In genomic region chr20:53847118-53847842, GRCh38 we compare ENCODE assay signal across 11 cellular contexts.
DNase-seq lines count a peak whose midpoint lies in the region; ATAC-seq, FAIRE-seq and TF ChIP-seq lines count a peak whose summit lies in the region.
"Had no signal": no experiment of that assay in that cellular context is flagged by ENCODE, and none has a peak within 500 bp of the region (broad histone marks: within the 10 kb centered on the region; RNA-seq: fewer than 3 reads in every experiment).

No MANE protein-coding gene starts in this region.

- peak in 3 of 5 donors; percentile 31 to 42 (median 34) for DNase-seq in CD4-positive, alpha-beta memory T cell
- DNase-seq in OCI-LY7 (ENCODE audit: low spot score) (peak; percentile 82), keratinocyte (ENCODE audit: low read depth, low spot score) (no peak), NCI-H128 (lab: John Stamatoyannopoulos, UW; ENCODE audit: unreplicated experiment) (no peak), stomach (no peak), SW 1271 (lab: John Stamatoyannopoulos, UW) (no peak), ureter (ENCODE audit: low spot score) (no peak)
- DNase-seq: gastrocnemius medialis, Karpas-422, nephron progenitor cell had no signal

- H3K36me3 Mint-ChIP-seq in CD4-positive, alpha-beta memory T cell: no peaks in the 10 kb centered on the region

- H3K27me3 ChIP-seq in CD4-positive, alpha-beta memory T cell (ENCODE audit: insufficient read depth, low read length): no peaks in the 10 kb centered on the region
- no peaks in the 10 kb centered on the region for H3K27me3 ChIP-seq in keratinocyte (ENCODE audit: control insufficient read depth, extremely low read depth, insufficient read depth, low read length)
- no peaks in the 10 kb centered on the region for H3K27me3 ChIP-seq in stomach
- H3K27me3 ChIP-seq: gastrocnemius medialis had no signal

- peak overlapping the region; percentile 64 to 88 (median 81) for H3K4me3 Mint-ChIP-seq in CD4-positive, alpha-beta memory T cell
- H3K4me3 Mint-ChIP-seq: nephron progenitor cell had no signal

- no peaks in the 10 kb centered on the region for H3K9me3 ChIP-seq in CD4-positive, alpha-beta memory T cell (ENCODE audit: control insufficient read depth in 1 of 2, low read length in 2 of 2)
- H3K9me3 ChIP-seq in OCI-LY7 (ENCODE audit: low read length) (no peaks in the 10 kb centered on the region), keratinocyte (ENCODE audit: control insufficient read depth, low read depth, low read length) (no peaks in the 10 kb centered on the region), stomach (no peaks in the 10 kb centered on the region)
- H3K9me3 ChIP-seq: gastrocnemius medialis had no signal

- POLR2A ChIA-PET in CD4-positive, alpha-beta memory T cell (lab: Charles Lee; ENCODE audit: partially characterized antibody): interaction anchor here (0.8 to 3.2 kb wide), 7 partner anchors 11 to 264 kb away, joined by 4 to 17 read pairs (median 5); no protein-coding TSS in a partner anchor
- POLR2A ChIA-PET in OCI-LY7 (lab: Charles Lee): interaction anchor here (0.6 to 12.1 kb wide), 20 partner anchors 7 to 135 kb away, joined by 3 to 139 read pairs (median 4); no protein-coding TSS in a partner anchor

- H3K27ac ChIP-seq in CD4-positive, alpha-beta memory T cell (ENCODE audit: low read depth, low read length): no peak overlapping the region
- H3K27ac ChIP-seq in OCI-LY7 (ENCODE audit: low read depth, low read length, poor library complexity, severe bottlenecking) (peak overlapping the region; percentile 87), keratinocyte (ENCODE audit: control insufficient read depth, insufficient read depth, low read length) (no peak overlapping the region), stomach (peak overlapping the region in 2 of 5 donors; percentile 58 to 65)
- H3K27ac ChIP-seq: gastrocnemius medialis had no signal

- CTCF ChIA-PET in CD4-positive, alpha-beta memory T cell (lab: Charles Lee; ENCODE audit: partially characterized antibody): interaction anchor here (0.6 to 1.8 kb wide), 6 partner anchors 16 to 264 kb away, joined by 3 to 6 read pairs (median 4); no protein-coding TSS in a partner anchor
- CTCF ChIA-PET in OCI-LY7 (lab: Charles Lee; ENCODE audit: unreplicated experiment): no interaction called here

- peak overlapping the region; percentile 95 for H2AFZ ChIP-seq in OCI-LY7 (ENCODE audit: low read length)
- H2AFZ ChIP-seq in keratinocyte (ENCODE audit: control insufficient read depth, low read length): peak overlapping the region; percentile 70

- dilution Hi-C loops in keratinocyte (cut with MboI; ENCODE audit: extremely low pct_ligation_motif_present, low sequenced_read_pairs): no loop called here

- H4K20me1 ChIP-seq in OCI-LY7 (ENCODE audit: insufficient read depth, low read length) (no peaks in the 10 kb centered on the region), keratinocyte (ENCODE audit: control insufficient read depth, extremely low read depth, insufficient read depth, low read length) (no peaks in the 10 kb centered on the region)

- H3K9me3 Mint-ChIP-seq in CD4-positive, alpha-beta memory T cell: no peaks in the 10 kb centered on the region

- H3K9ac ChIP-seq in keratinocyte (ENCODE audit: control insufficient read depth, extremely low read depth, insufficient read depth, low read length): no peak overlapping the region

- peak overlapping the region; percentile 83 to 90 (median 87) for H3K27ac Mint-ChIP-seq in CD4-positive, alpha-beta memory T cell
- H3K27ac Mint-ChIP-seq: nephron progenitor cell had no signal

- H3K9me1 ChIP-seq in keratinocyte (ENCODE audit: control insufficient read depth, extremely low read depth, insufficient read depth, low read length): no peaks in the 10 kb centered on the region

- H3K79me2 ChIP-seq in OCI-LY7 (ENCODE audit: insufficient read depth, low read depth, low read length) (no peaks in the 10 kb centered on the region), keratinocyte (ENCODE audit: control insufficient read depth, insufficient read depth, low read length) (no peaks in the 10 kb centered on the region)

- H3K4me1 ChIP-seq in CD4-positive, alpha-beta memory T cell (ENCODE audit: insufficient read depth, low read length): peaks cover 63% of the 10 kb centered on the region
- H3K4me1 ChIP-seq in OCI-LY7 (ENCODE audit: insufficient read depth, low read length, poor library complexity, severe bottlenecking): peaks cover 74% of the 10 kb centered on the region
- H3K4me1 ChIP-seq in keratinocyte (ENCODE audit: control insufficient read depth, extremely low read depth, insufficient read depth, low read length): peaks cover 27% of the 10 kb centered on the region
- H3K4me1 ChIP-seq in stomach: peaks cover 0 to 16% (median 2%) of the 10 kb centered on the region in 4 donors
- H3K4me1 ChIP-seq: gastrocnemius medialis had no signal

- no peaks in the 10 kb centered on the region for H3K36me3 ChIP-seq in CD4-positive, alpha-beta memory T cell (ENCODE audit: insufficient read depth, low read length)
- H3K36me3 ChIP-seq in OCI-LY7 (ENCODE audit: insufficient read depth, low read length): no peaks in the 10 kb centered on the region
- H3K36me3 ChIP-seq in keratinocyte (ENCODE audit: control insufficient read depth in 2 of 2, extremely low read depth in 1 of 2, insufficient read depth in 2 of 2, low read length in 2 of 2): no peaks in the 10 kb centered on the region
- H3K36me3 ChIP-seq in stomach: no peaks in the 10 kb centered on the region
- H3K36me3 ChIP-seq: gastrocnemius medialis had no signal

- no peak overlapping the region for H3K4me3 ChIP-seq in CD4-positive, alpha-beta memory T cell (ENCODE audit: low read length in 2 of 2)
- H3K4me3 ChIP-seq in OCI-LY7 (ENCODE audit: low read depth, low read length, poor library complexity, severe bottlenecking): peak overlapping the region; percentile 59
- no peak overlapping the region for H3K4me3 ChIP-seq in keratinocyte (ENCODE audit: control insufficient read depth in 2 of 3, extremely low read depth in 1 of 3, insufficient read depth in 2 of 3, low read depth in 1 of 3, low read length in 3 of 3)
- no peak overlapping the region for H3K4me3 ChIP-seq in stomach
- H3K4me3 ChIP-seq: gastrocnemius medialis had no signal

- no peak for FAIRE-seq in keratinocyte (lab: Jason Lieb, UNC)

- BruUV-seq in OCI-LY7 (replicated peaks; lab: Mats Ljungman, UMichigan): no TSS peak

- intact Hi-C loops in CD4-positive, alpha-beta memory T cell (cut with micrococcal nuclease): no loop called here
- intact Hi-C loops in OCI-LY7 (cut with micrococcal nuclease; ENCODE audit: unreplicated experiment): loop anchor here (2.0 kb wide), 1 partner anchor 20 kb away; no protein-coding TSS in a partner anchor
- intact Hi-C loops in stomach (cut with DNase I; ENCODE audit: low total_unique reads): no loop called here

- 67 to 84% (median 76%) methylated on average over 8 of the region's 8 CpGs for WGBS in stomach, 5 donors

- peak overlapping the region; percentile 92 for H3K4me2 ChIP-seq in OCI-LY7 (ENCODE audit: low read length)
- H3K4me2 ChIP-seq in keratinocyte (ENCODE audit: control insufficient read depth, extremely low read depth, insufficient read depth, low read depth, low read length): peak overlapping the region; percentile 20

- no peak for TF ChIP-seq POLR2A in stomach (IDR thresholded peaks at IDR 0.05)

- no peaks in the 10 kb centered on the region for H3K9me2 ChIP-seq in OCI-LY7 (ENCODE audit: insufficient read depth, low read length)

- ATAC-seq in GM21529 (IDR thresholded peaks at IDR 0.05; ENCODE audit: unreplicated experiment): peak; percentile 57
- ATAC-seq: gastrocnemius medialis had no signal

- TF ChIP-seq EP300 in stomach (IDR thresholded peaks at IDR 0.05): no peak

- TF ChIP-seq CTCF in OCI-LY7 (conservative IDR thresholded peaks at IDR 0.05; ENCODE audit: low read length): no peak
- TF ChIP-seq CTCF in keratinocyte (optimal IDR thresholded peaks at IDR 0.05 in 1 of 3, IDR thresholded peaks at IDR 0.05 in 1 of 3, conservative IDR thresholded peaks at IDR 0.05 in 1 of 3; ENCODE audit: extremely low read depth in 1 of 3, insufficient read depth in 2 of 3, low read length in 3 of 3): no peak
- TF ChIP-seq CTCF in stomach (IDR thresholded peaks at IDR 0.05): no peak

- no peaks in the 10 kb centered on the region for H3K27me3 Mint-ChIP-seq in CD4-positive, alpha-beta memory T cell

- peaks cover 47 to 63% (median 56%) of the 10 kb centered on the region in 4 donors for H3K4me1 Mint-ChIP-seq in CD4-positive, alpha-beta memory T cell
- H3K4me1 Mint-ChIP-seq: nephron progenitor cell had no signal

Comparison
In these comparisons a context has a peak if more than half of its experiments do, and no peak if none do; other contexts are left out.
1. DNase-seq: peak in CD4-positive, alpha-beta memory T cell (3 of 5) and OCI-LY7 (single experiment); none in keratinocyte (single experiment), NCI-H128 (single experiment), stomach (single experiment), SW 1271 (0 of 2) and ureter (single experiment).